Comparison of ENCODE assay signal across 36 cellular contexts in the genomic region with DNA sequence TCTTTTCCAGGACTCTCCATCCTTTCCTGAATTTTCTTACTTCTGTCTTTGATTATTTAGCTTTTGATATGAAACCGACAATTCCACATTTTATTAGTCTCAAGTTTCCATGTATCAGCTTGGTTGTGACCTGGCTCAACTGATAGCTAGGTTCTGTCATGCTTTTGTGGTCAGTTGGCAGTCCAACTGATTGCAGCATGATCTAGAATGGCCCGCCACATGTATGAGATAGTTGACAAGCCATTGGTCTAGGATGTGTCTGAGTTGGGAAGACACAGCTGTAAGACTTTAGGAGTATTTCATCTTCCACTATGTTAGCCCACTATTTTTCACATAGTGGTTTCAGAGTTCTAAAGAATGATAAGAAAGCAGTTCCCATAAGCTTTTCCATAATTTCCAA.
DNase-seq lines count a peak whose midpoint lies in the region; ATAC-seq, FAIRE-seq and TF ChIP-seq lines count a peak whose summit lies in the region.
"Had no signal": no experiment of that assay in that cellular context is flagged by ENCODE, and none has a peak within 500 bp of the region (broad histone marks: within the 10 kb centered on the region; RNA-seq: fewer than 3 reads in every experiment).

No MANE protein-coding gene starts in this region.

- H2AFZ ChIP-seq in K562 (ENCODE audit: low read depth, low read length), result no peak overlapping the region
- H2AFZ ChIP-seq in neuronal stem cell (ENCODE audit: low read length), result no peak overlapping the region
- H2AFZ ChIP-seq in H9 (ENCODE audit: low read length), result no peak overlapping the region

- H3K27me3 ChIP-seq in K562 (ENCODE audit: control insufficient read depth in 2 of 2, insufficient read depth in 2 of 2, low read length in 2 of 2) (no peaks in the 10 kb centered on the region), neuronal stem cell (ENCODE audit: control insufficient read depth in 3 of 3, insufficient read depth in 3 of 3, low read depth in 1 of 3, low read length in 3 of 3) (no peaks in the 10 kb centered on the region), H9 (ENCODE audit: insufficient read depth, low read length) (no peaks in the 10 kb centered on the region)
- H3K27me3 ChIP-seq: BE2C; BLaER1; BLaER1 treated with 17β-estradiol and CSF1 and Interleukin-3, amounts not matched to agents 10 nM and 100 nM had no signal

- H3K9me3 ChIP-seq in K562 (replicated peaks; ENCODE audit: control insufficient read depth, insufficient read depth, low read depth, low read length) (no peaks in the 10 kb centered on the region), neuronal stem cell (replicated peaks in 1 of 2; ENCODE audit: control insufficient read depth in 2 of 2, insufficient read depth in 1 of 2, low read depth in 1 of 2, low read length in 2 of 2) (peaks cover 0 to 3% of the 10 kb centered on the region in 2 donors), H9 (ENCODE audit: control insufficient read depth, low read depth, low read length) (no peaks in the 10 kb centered on the region)
- H3K9me3 ChIP-seq: A549, BE2C, Caco-2 had no signal

- no peak overlapping the region for H3T11ph ChIP-seq in H9 (ENCODE audit: low read length)

- peaks cover 0 to 9% (median 7%) of the 10 kb centered on the region in 3 experiments; a peak in 4 of 7 replicates for H3K36me3 Mint-ChIP-seq in H9 (ENCODE audit: insufficient read depth in 1 of 3, low read depth in 3 of 3)
- H3K36me3 Mint-ChIP-seq: CD14-positive monocyte; CD4-positive, alpha-beta memory T cell; CD4-positive, CD25-positive, alpha-beta regulatory T cell; CD8-positive, alpha-beta memory T cell; CD8-positive, alpha-beta T cell had no signal

- WGBS in K562 (ENCODE audit: insufficient coverage, low coverage, missing lambda C conversion rate), result 3% methylated on average over 2 of the region's 2 CpGs
- no CpG with 5 or more reads among the region's 2 CpGs for WGBS in neuronal stem cell (ENCODE audit: extremely low coverage in 2 of 2, insufficient read length in 2 of 2, insufficient replicate concordance in 1 of 2), 2 donors
- no CpG with 5 or more reads among the region's 2 CpGs for WGBS in H9 (ENCODE audit: extremely low coverage, insufficient read length, low lambda C conversion rate)

- DNase-seq in OCI-M1 (lab: John Stamatoyannopoulos, UW) (peak; percentile 34), K562 (ENCODE audit: extremely low read depth in 1 of 4, low spot score in 3 of 4) (peak in 3 of 4 experiments; percentile 6 to 29 (median 7)), fibroblast of the aortic adventitia (ENCODE audit: low read depth) (peak; percentile 20), neuronal stem cell (ENCODE audit: low spot score) (no peak), H9 (no peak), omental fat pad (ENCODE audit: low spot score) (no peak), C1 segment of cervical spinal cord (lab: John Stamatoyannopoulos, UW) (no peak)
- DNase-seq: 8988T; ACHN; AML-193; BE2C; Caco-2; Calu3; CD4-positive, alpha-beta memory T cell; CD4-positive, alpha-beta T cell; CD4-positive, CD25-positive, alpha-beta regulatory T cell; CD8-positive, alpha-beta memory T cell; CD8-positive, alpha-beta T cell; COR-L47; DMS 273 treated with DMSO at 0.1 percent for 48 hours; DMS153; DMS53; DMS79; DMS79 treated with DMSO at 0.1 percent for 48 hours; DND-41; EL had no signal

- H3K4me2 ChIP-seq in K562 (ENCODE audit: insufficient read depth, low read length), result no peak overlapping the region
- no peak overlapping the region for H3K4me2 ChIP-seq in neuronal stem cell (ENCODE audit: insufficient read depth, low read length, poor library complexity, severe bottlenecking)
- H3K4me2 ChIP-seq in H9 (ENCODE audit: insufficient read depth, insufficient read length, low read length), result no peak overlapping the region
- H3K4me2 ChIP-seq: A549; BLaER1; BLaER1 treated with 17β-estradiol and CSF1 and Interleukin-3, amounts not matched to agents 10 nM and 100 nM had no signal

- H3K79me1 ChIP-seq in neuronal stem cell (ENCODE audit: low read depth, low read length) (no peaks in the 10 kb centered on the region), H9 (ENCODE audit: insufficient read depth, low read depth, low read length, poor library complexity, severe bottlenecking) (no peaks in the 10 kb centered on the region)

- H3K4me1 ChIP-seq in K562 (replicated peaks in 1 of 2; ENCODE audit: control insufficient read depth in 2 of 2, insufficient read depth in 2 of 2, low read length in 2 of 2) (no peaks in the 10 kb centered on the region), neuronal stem cell (ENCODE audit: control insufficient read depth in 2 of 2, insufficient read depth in 1 of 2, low read depth in 1 of 2, low read length in 2 of 2) (no peaks in the 10 kb centered on the region), H9 (ENCODE audit: insufficient read depth, low read length) (no peaks in the 10 kb centered on the region)
- H3K4me1 ChIP-seq: A549; BE2C; BLaER1; BLaER1 treated with 17β-estradiol and CSF1 and Interleukin-3, amounts not matched to agents 10 nM and 100 nM; Caco-2 had no signal

- intact Hi-C loops in K562 (cut with micrococcal nuclease), result no loop called here

- H3K4me3 ChIP-seq in K562, result no peak overlapping the region
- no peak overlapping the region for H3K4me3 ChIP-seq in fibroblast of the aortic adventitia (ENCODE audit: low read depth, low read length)
- H3K4me3 ChIP-seq in neuronal stem cell (ENCODE audit: low read length in 2 of 2), result no peak overlapping the region
- H3K4me3 ChIP-seq: A549; BLaER1; BLaER1 treated with 17β-estradiol and CSF1 and Interleukin-3, amounts not matched to agents 10 nM and 100 nM had no signal

- no peak overlapping the region for H3K56ac ChIP-seq in H9 (ENCODE audit: insufficient read length, low read depth, low read length)

- H2BK20ac ChIP-seq in H9 (ENCODE audit: low read depth, low read length, poor library complexity, severe bottlenecking), result no peak overlapping the region

- BruUV-seq in K562 (replicated peaks; lab: Mats Ljungman, UMichigan), result no TSS peak

- peak; percentile 51 for ATAC-seq in K562
- no peak for ATAC-seq in omental fat pad (ENCODE audit: low FRiP score)
- no peak for ATAC-seq in HG02623 (IDR thresholded peaks at IDR 0.05; ENCODE audit: unreplicated experiment)
- ATAC-seq: A549; CD8-positive, alpha-beta T cell had no signal

- H2BK15ac ChIP-seq in neuronal stem cell (ENCODE audit: low read length), result no peak overlapping the region
- no peak overlapping the region for H2BK15ac ChIP-seq in H9 (ENCODE audit: low read depth, low read length)

- H4K20me1 ChIP-seq in K562 (replicated peaks; ENCODE audit: control insufficient read depth, insufficient read depth, low read length) (no peaks in the 10 kb centered on the region), H9 (ENCODE audit: control insufficient read depth, insufficient read depth, insufficient read length) (no peaks in the 10 kb centered on the region)
- H4K20me1 ChIP-seq: BLaER1; BLaER1 treated with 17β-estradiol and CSF1 and Interleukin-3, amounts not matched to agents 10 nM and 100 nM had no signal

- no peaks in the 10 kb centered on the region for H3K4me1 Mint-ChIP-seq in H9
- H3K4me1 Mint-ChIP-seq: B cell; CD14-positive monocyte; CD4-positive, alpha-beta memory T cell; CD4-positive, CD25-positive, alpha-beta regulatory T cell; CD8-positive, alpha-beta memory T cell had no signal

- no peak for TF ChIP-seq RAD21 in K562 (CRISPR knock-in tag; conservative IDR thresholded peaks at IDR 0.05 in 1 of 2, IDR thresholded peaks at IDR 0.05 in 1 of 2)

- H3K18ac ChIP-seq in neuronal stem cell (ENCODE audit: low read length) (no peak overlapping the region), H9 (ENCODE audit: insufficient read length, low read depth, low read length) (no peak overlapping the region)

- no peaks in the 10 kb centered on the region for H3K9me1 ChIP-seq in K562 (ENCODE audit: control insufficient read depth, insufficient read depth, low read length)

- in situ Hi-C loops in K562 (cut with MboI), result no loop called here

- H3K27ac Mint-ChIP-seq in H9, result no peak overlapping the region
- H3K27ac Mint-ChIP-seq: B cell; CD14-positive monocyte; CD4-positive, alpha-beta memory T cell; CD4-positive, alpha-beta T cell; CD4-positive, CD25-positive, alpha-beta regulatory T cell; CD8-positive, alpha-beta memory T cell; CD8-positive, alpha-beta T cell had no signal

- no peak overlapping the region for H3K4me3 Mint-ChIP-seq in H9
- H3K4me3 Mint-ChIP-seq: B cell; CD14-positive monocyte; CD4-positive, alpha-beta memory T cell; CD4-positive, alpha-beta T cell; CD4-positive, CD25-positive, alpha-beta regulatory T cell; CD8-positive, alpha-beta memory T cell; CD8-positive, alpha-beta T cell had no signal

- H3K4ac ChIP-seq in neuronal stem cell (ENCODE audit: low read length) (no peak overlapping the region), H9 (ENCODE audit: low read depth, low read length) (no peak overlapping the region)

- peaks cover 10% of the 10 kb centered on the region for H3K27me3 Mint-ChIP-seq in H9 (ENCODE audit: low read depth)
- H3K27me3 Mint-ChIP-seq: B cell; CD4-positive, alpha-beta memory T cell; CD4-positive, alpha-beta T cell; CD4-positive, CD25-positive, alpha-beta regulatory T cell; CD8-positive, alpha-beta memory T cell had no signal

- H2BK5ac ChIP-seq in neuronal stem cell (ENCODE audit: low read length), result no peak overlapping the region
- no peak overlapping the region for H2BK5ac ChIP-seq in H9 (ENCODE audit: insufficient read length, low read length)

- H3K9me3 Mint-ChIP-seq in H9, result peaks cover 5 to 16% of the 10 kb centered on the region in 2 experiments; a peak in 4 of 5 replicates

- no peak overlapping the region for H3K27ac ChIP-seq in K562 (ENCODE audit: extremely low read depth, low read depth, low read length)
- no peak overlapping the region for H3K27ac ChIP-seq in neuronal stem cell (replicated peaks; ENCODE audit: low read length)
- H3K27ac ChIP-seq in H9 (ENCODE audit: insufficient read length, low read depth, low read length), result no peak overlapping the region
- H3K27ac ChIP-seq: 22Rv1; A549; BLaER1; BLaER1 treated with 17β-estradiol and CSF1 and Interleukin-3, amounts not matched to agents 10 nM and 100 nM; C4-2B had no signal

- POLR2A ChIA-PET in K562 (lab: Yijun Ruan, JAX), result interaction anchor here (0.6 kb wide), 1 partner anchor 13 kb away, joined by 3 read pairs; no protein-coding TSS in a partner anchor

- CTCF ChIA-PET in K562 (lab: Yijun Ruan, JAX; ENCODE audit: low intra/inter-chr PET ratio), result no interaction called here

- H3K9ac ChIP-seq in K562 (ENCODE audit: insufficient read depth in 1 of 2, low read depth in 2 of 2, low read length in 2 of 2) (0 out of 4 replicates have a peak overlapping the region, but pooled peaks of 1 of the 2 experiments have one; percentile 25), neuronal stem cell (ENCODE audit: low read depth, low read length, poor library complexity) (no peak overlapping the region), H9 (ENCODE audit: extremely low read depth, insufficient read length, low read length) (no peak overlapping the region)
- H3K9ac ChIP-seq: BLaER1; BLaER1 treated with 17β-estradiol and CSF1 and Interleukin-3, amounts not matched to agents 10 nM and 100 nM had no signal

- no peaks in the 10 kb centered on the region for H3K23me2 ChIP-seq in H9 (ENCODE audit: insufficient read length, low read depth, low read length, poor library complexity, severe bottlenecking)

- no peak overlapping the region for H4K5ac ChIP-seq in H9 (ENCODE audit: insufficient read length, low read depth, low read length)

- H2BK120ac ChIP-seq in neuronal stem cell (ENCODE audit: low read depth, low read length) (no peak overlapping the region), H9 (ENCODE audit: low read depth, low read length, poor library complexity, severe bottlenecking) (no peak overlapping the region)

- no peak for TF ChIP-seq EP300 in K562 (IDR thresholded peaks at IDR 0.05; ENCODE audit: low read length)

- H4K8ac ChIP-seq in neuronal stem cell (ENCODE audit: low read depth, low read length) (no peak overlapping the region), H9 (replicated peaks; ENCODE audit: insufficient read length, low read depth, low read length) (no peak overlapping the region)

- H3K14ac ChIP-seq in neuronal stem cell (ENCODE audit: low read length) (peak overlapping the region; percentile 47), H9 (ENCODE audit: insufficient read depth, low read length) (no peak overlapping the region)

- H2BK12ac ChIP-seq in neuronal stem cell (ENCODE audit: low read length), result no peak overlapping the region
- H2BK12ac ChIP-seq in H9 (ENCODE audit: insufficient read length, low read depth, low read length), result no peak overlapping the region

- H3K36me3 ChIP-seq in K562 (ENCODE audit: control insufficient read depth, insufficient read depth, low read length) (no peaks in the 10 kb centered on the region), neuronal stem cell (replicated peaks in 1 of 2; ENCODE audit: control insufficient read depth in 2 of 2, insufficient read depth in 2 of 2, low read length in 2 of 2) (no peaks in the 10 kb centered on the region)
- H3K36me3 ChIP-seq: BE2C; BLaER1; BLaER1 treated with 17β-estradiol and CSF1 and Interleukin-3, amounts not matched to agents 10 nM and 100 nM had no signal

- TF ChIP-seq POLR2A in K562 (conservative IDR thresholded peaks at IDR 0.05), result no peak

- no peak overlapping the region for H2AK5ac ChIP-seq in neuronal stem cell (ENCODE audit: low read depth, low read length)
- H2AK5ac ChIP-seq in H9 (ENCODE audit: insufficient read length, low read length), result no peak overlapping the region

- H3K23ac ChIP-seq in neuronal stem cell (ENCODE audit: low read depth, low read length, poor library complexity) (no peak overlapping the region), H9 (ENCODE audit: insufficient read length, low read depth, low read length) (no peak overlapping the region)

- H3K79me2 ChIP-seq in K562 (ENCODE audit: control insufficient read depth, insufficient read depth, low read length), result peaks cover 44% of the 10 kb centered on the region
- no peaks in the 10 kb centered on the region for H3K79me2 ChIP-seq in H9 (ENCODE audit: insufficient read depth, low read length)

- TF ChIP-seq CTCF in K562 (IDR thresholded peaks at IDR 0.05 in 2 of 3, conservative IDR thresholded peaks at IDR 0.05 in 1 of 3; ENCODE audit: insufficient read depth in 2 of 3, low read depth in 1 of 3, low read length in 3 of 3), result no peak
- no peak for TF ChIP-seq CTCF in fibroblast of the aortic adventitia (IDR thresholded peaks at IDR 0.05; ENCODE audit: insufficient read depth, low read length)
- no peak for TF ChIP-seq CTCF in H9 (conservative IDR thresholded peaks at IDR 0.05)
- no peak for TF ChIP-seq CTCF in omental fat pad (IDR thresholded peaks at IDR 0.05)

- no peak overlapping the region for H4K91ac ChIP-seq in neuronal stem cell (ENCODE audit: low read depth, low read length, poor library complexity)
- no peak overlapping the region for H4K91ac ChIP-seq in H9 (ENCODE audit: insufficient read length, low read depth, low read length)

- no peak for FAIRE-seq in K562 (lab: Jason Lieb, UNC)
- FAIRE-seq: A204.1, A549, D721Med had no signal

Comparison
In these comparisons a context has a peak if more than half of its experiments do, and no peak if none do; other contexts are left out.
1. DNase-seq: peak in OCI-M1 (single experiment), K562 (3 of 4) and fibroblast of the aortic adventitia (single experiment); none in neuronal stem cell (single experiment), H9 (single experiment), omental fat pad (single experiment) and C1 segment of cervical spinal cord (0 of 14).